1 cellular context compared by ENCODE assay signal in genomic region chr9:69385474-69386091, GRCh38.
TF ChIP-seq lines count a peak whose summit lies in the region.

No MANE protein-coding gene starts in this region.

TF ChIP-seq in Ishikawa, 13 proteins besides CTCF, POLR2A, EP300 and RAD21 (continued from another document):
- no peak for TF ChIP-seq REST (IDR thresholded peaks at IDR 0.05; ENCODE audit: low read depth)
- TF ChIP-seq YY1 (IDR thresholded peaks at IDR 0.05; ENCODE audit: low read depth), result no peak
- TF ChIP-seq USF1 (IDR thresholded peaks at IDR 0.05), result no peak
- TF ChIP-seq CREB1 (IDR thresholded peaks at IDR 0.05; ENCODE audit: low read depth), result no peak
- TF ChIP-seq TAF1 (IDR thresholded peaks at IDR 0.05; ENCODE audit: low read depth), result no peak
- TF ChIP-seq TEAD4 (IDR thresholded peaks at IDR 0.05), result peak; percentile 85
